Comparison of ENCODE assay signal across 1 cellular context in the genomic region with DNA sequence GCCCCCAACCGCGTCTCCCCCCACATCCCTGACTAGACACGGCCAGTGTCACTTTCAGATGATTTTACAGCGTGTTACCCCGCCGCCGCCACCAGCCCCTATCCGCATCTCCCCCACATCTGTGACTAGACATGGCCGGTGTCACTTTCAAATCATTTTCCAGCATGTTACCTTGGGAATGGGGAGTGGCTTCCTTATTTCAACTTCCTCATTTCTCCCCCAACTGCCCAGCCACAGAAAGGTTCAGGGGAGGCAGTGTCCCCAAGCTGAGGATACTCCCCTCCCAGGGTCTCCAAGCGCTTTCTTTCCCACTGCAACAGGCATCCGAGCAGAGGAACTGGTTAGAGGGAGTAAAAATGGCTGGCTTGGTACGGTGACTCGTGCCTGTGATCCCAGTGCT.
TF ChIP-seq lines count a peak whose summit lies in the region.

No MANE protein-coding gene starts in this region.

TF ChIP-seq in SK-N-SH treated with all-trans-retinoic acid at 6 μM for 48 hours, 23 proteins besides CTCF, POLR2A, EP300 and RAD21 (continued from another document):
- TF ChIP-seq, protein P1, sequence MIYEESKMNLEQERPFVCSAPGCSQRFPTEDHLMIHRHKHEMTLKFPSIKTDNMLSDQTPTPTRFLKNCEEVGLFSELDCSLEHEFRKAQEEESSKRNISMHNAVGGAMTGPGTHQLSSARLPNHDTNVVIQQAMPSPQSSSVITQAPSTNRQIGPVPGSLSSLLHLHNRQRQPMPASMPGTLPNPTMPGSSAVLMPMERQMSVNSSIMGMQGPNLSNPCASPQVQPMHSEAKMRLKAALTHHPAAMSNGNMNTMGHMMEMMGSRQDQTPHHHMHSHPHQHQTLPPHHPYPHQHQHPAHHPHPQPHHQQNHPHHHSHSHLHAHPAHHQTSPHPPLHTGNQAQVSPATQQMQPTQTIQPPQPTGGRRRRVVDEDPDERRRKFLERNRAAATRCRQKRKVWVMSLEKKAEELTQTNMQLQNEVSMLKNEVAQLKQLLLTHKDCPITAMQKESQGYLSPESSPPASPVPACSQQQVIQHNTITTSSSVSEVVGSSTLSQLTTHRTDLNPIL (CRISPR knock-in tag; IDR thresholded peaks at IDR 0.05; ENCODE audit: low read depth): no peak
- no peak for TF ChIP-seq SNAI2 (CRISPR knock-in tag; IDR thresholded peaks at IDR 0.05)
- no peak for TF ChIP-seq ZC3H10 (CRISPR knock-in tag; IDR thresholded peaks at IDR 0.05)
- TF ChIP-seq, protein P2, sequence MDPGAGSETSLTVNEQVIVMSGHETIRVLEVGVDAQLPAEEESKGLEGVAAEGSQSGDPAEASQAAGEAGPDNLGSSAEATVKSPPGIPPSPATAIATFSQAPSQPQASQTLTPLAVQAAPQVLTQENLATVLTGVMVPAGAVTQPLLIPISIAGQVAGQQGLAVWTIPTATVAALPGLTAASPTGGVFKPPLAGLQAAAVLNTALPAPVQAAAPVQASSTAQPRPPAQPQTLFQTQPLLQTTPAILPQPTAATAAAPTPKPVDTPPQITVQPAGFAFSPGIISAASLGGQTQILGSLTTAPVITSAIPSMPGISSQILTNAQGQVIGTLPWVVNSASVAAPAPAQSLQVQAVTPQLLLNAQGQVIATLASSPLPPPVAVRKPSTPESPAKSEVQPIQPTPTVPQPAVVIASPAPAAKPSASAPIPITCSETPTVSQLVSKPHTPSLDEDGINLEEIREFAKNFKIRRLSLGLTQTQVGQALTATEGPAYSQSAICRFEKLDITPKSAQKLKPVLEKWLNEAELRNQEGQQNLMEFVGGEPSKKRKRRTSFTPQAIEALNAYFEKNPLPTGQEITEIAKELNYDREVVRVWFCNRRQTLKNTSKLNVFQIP (CRISPR knock-in tag; IDR thresholded peaks at IDR 0.05; ENCODE audit: borderline replicate concordance, low read depth): no peak
- TF ChIP-seq TOX (CRISPR knock-in tag; IDR thresholded peaks at IDR 0.05; ENCODE audit: borderline replicate concordance): no peak
- TF ChIP-seq CSDC2 (CRISPR knock-in tag; IDR thresholded peaks at IDR 0.05): no peak
